24 cellular contexts compared by ENCODE assay signal in the genomic region with DNA sequence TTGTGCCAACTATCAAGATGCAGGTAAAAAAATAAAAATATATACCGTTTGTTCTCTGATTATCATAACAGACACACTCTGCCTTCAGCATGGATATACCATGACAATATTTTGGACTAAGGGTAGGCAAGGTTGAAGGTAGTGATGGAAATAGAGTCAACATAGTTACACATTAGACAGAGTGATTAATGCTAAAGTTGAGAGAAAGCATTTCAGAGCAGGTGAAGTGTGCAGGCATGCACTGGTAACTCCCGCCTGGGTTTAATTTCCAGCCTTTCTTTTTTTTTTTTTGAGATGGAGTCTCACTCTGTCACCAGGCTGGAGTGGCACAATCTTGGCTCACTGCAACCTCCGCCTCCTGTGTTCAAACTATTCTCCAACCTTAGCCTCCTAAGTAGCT.
"Had no signal": no experiment of that assay in that cellular context is flagged by ENCODE, and none has a peak within 500 bp of the region (broad histone marks: within the 10 kb centered on the region; RNA-seq: fewer than 3 reads in every experiment).

No MANE protein-coding gene starts in this region.

- H3K36me3 ChIP-seq: colonic mucosa, esophagus muscularis mucosa, gastroesophageal sphincter, heart left ventricle, left lung, lower lobe of right lung had no signal

- ATAC-seq: effector memory CD8-positive, alpha-beta T cell; foreskin keratinocyte; gastroesophageal sphincter; heart left ventricle; left colon; left lung; left ventricle myocardium superior; lower lobe of right lung; mucosa of descending colon had no signal

- H3K27ac ChIP-seq: colonic mucosa, epithelial cell of prostate, esophagus muscularis mucosa, foreskin keratinocyte, gastroesophageal sphincter, heart left ventricle, hepatocyte, left lung, lower lobe of right lung had no signal

- H3K9me3 ChIP-seq: colonic mucosa, esophagus muscularis mucosa, gastroesophageal sphincter, heart left ventricle, left lung, lower lobe of right lung, mucosa of descending colon had no signal

- H3K4me3 ChIP-seq: colonic mucosa, esophagus muscularis mucosa, gastroesophageal sphincter, heart left ventricle, hepatocyte, left lung, lower lobe of right lung, mucosa of descending colon had no signal

- H2AFZ ChIP-seq: hepatocyte had no signal

- H3K4me2 ChIP-seq: hepatocyte had no signal

- H3K79me2 ChIP-seq: hepatocyte had no signal

- H3K27me3 ChIP-seq: colonic mucosa, esophagus muscularis mucosa, foreskin keratinocyte, gastroesophageal sphincter, hepatocyte, left lung had no signal

- FAIRE-seq: endometrium, frontal cortex, kidney had no signal

- H3K4me1 ChIP-seq: colonic mucosa, esophagus muscularis mucosa, foreskin keratinocyte, gastroesophageal sphincter, heart left ventricle, left lung, lower lobe of right lung had no signal

- DNase-seq: colonic mucosa; cortex of kidney; effector CD8-positive, alpha-beta T cell; effector memory CD8-positive, alpha-beta T cell; endodermal cell; foreskin keratinocyte; heart left ventricle; hypothalamus; immature natural killer cell; islet precursor cell; left colon; left lung; left ventricle myocardium superior; lower lobe of right lung; mesenchymal stem cell; mucosa of descending colon; naive B cell had no signal
